In the genomic region with DNA sequence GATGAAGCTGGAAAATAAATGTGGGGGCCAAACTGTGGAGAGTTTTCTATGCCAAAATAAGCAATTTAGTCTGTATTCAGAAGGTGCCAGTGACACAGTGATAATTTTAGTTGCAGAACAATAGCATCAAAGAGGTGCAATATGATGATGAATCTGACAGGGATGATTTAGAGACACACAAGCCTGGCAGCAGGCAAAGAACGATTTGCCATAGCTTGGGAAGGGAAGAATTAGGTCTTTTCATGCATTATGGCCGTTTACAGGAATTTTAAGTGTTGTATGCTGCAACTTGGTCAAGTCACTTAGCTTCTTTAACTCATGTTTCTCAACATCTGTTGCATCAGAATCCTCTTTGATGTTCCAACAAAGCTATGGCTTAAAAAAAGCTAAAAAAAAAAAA, we compare ENCODE assay signal across 19 cellular contexts.
DNase-seq lines count a peak whose midpoint lies in the region; ATAC-seq and TF ChIP-seq lines count a peak whose summit lies in the region.
"Had no signal": no experiment of that assay in that cellular context is flagged by ENCODE, and none has a peak within 500 bp of the region (broad histone marks: within the 10 kb centered on the region; RNA-seq: fewer than 3 reads in every experiment).

No MANE protein-coding gene starts in this region.

- DNase-seq in GM03348 (ENCODE audit: low spot score) (peak; percentile 11), NCI-H446 treated with DMSO at 0.1 percent for 48 hours (lab: John Stamatoyannopoulos, UW) (peak; percentile 32), cardiac fibroblast (ENCODE audit: low read depth in 2 of 2) (peak; percentile 62 to 70), NCI-H524 (lab: John Stamatoyannopoulos, UW) (no peak)
- DNase-seq: activated CD4-positive, alpha-beta T cell treated with anti-CD3 and anti-CD28 coated beads for 36 hours; activated T-cell treated with anti-CD3 and anti-CD28 coated beads for 4 hours; central memory CD4-positive, alpha-beta T cell; heart right ventricle; NCI-H187 treated with DMSO at 0.1 percent for 48 hours; NCI-H526 treated with DMSO at 0.1 percent for 48 hours; ovary; stimulated activated naive CD4-positive, alpha-beta T cell treated with Interleukin-2 at 50 U/mL for 16 hours had no signal

- H3K4me3 Mint-ChIP-seq in nephron, result no peak overlapping the region
- H3K4me3 Mint-ChIP-seq: activated CD4-positive, alpha-beta T cell treated with anti-CD3 and anti-CD28 coated beads for 36 hours; activated naive CD4-positive, alpha-beta T cell treated with anti-CD3 and anti-CD28 coated beads, Interleukin-2, amount 50 U/mL, for 24 hours; T-helper 2 cell treated with Interferon-gamma antibody and Interleukin-4, amounts not matched to agents 5 μg/mL and 100 μg/mL, for 36 hours had no signal

- TF ChIP-seq CTCF in cardiac fibroblast (IDR thresholded peaks at IDR 0.05; ENCODE audit: low read depth, low read length) (no peak), nephron (IDR thresholded peaks at IDR 0.05; ENCODE audit: unreplicated experiment in 3 of 3) (no peak)

- H3K9me3 Mint-ChIP-seq in nephron, result peaks cover 3% of the 10 kb centered on the region
- H3K9me3 Mint-ChIP-seq: activated naive CD4-positive, alpha-beta T cell treated with anti-CD3 and anti-CD28 coated beads, Interleukin-2, amount 50 U/mL, for 24 hours; T-helper 2 cell treated with Interferon-gamma antibody and Interleukin-4, amounts not matched to agents 5 μg/mL and 100 μg/mL, for 36 hours had no signal

- H3K4me3 ChIP-seq in cardiac fibroblast (replicated peaks in 1 of 2; ENCODE audit: low read depth in 2 of 2, low read length in 2 of 2), result no peak overlapping the region
- H3K4me3 ChIP-seq: BLaER1 treated with 17β-estradiol and CSF1 and Interleukin-3, amounts not matched to agents 10 nM and 100 nM; heart right ventricle; ovary; smooth muscle cell had no signal

- peaks cover 5% of the 10 kb centered on the region for H3K36me3 Mint-ChIP-seq in nephron (ENCODE audit: low read depth)
- H3K36me3 Mint-ChIP-seq: activated naive CD4-positive, alpha-beta T cell treated with anti-CD3 and anti-CD28 coated beads, Interleukin-2, amount 50 U/mL, for 24 hours had no signal

- H3K27ac Mint-ChIP-seq in nephron, result peak overlapping the region; percentile 60 to 79 (median 74)
- H3K27ac Mint-ChIP-seq: activated CD4-positive, alpha-beta T cell treated with anti-CD3 and anti-CD28 coated beads for 36 hours; activated naive CD4-positive, alpha-beta T cell treated with anti-CD3 and anti-CD28 coated beads, Interleukin-2, amount 50 U/mL, for 24 hours; T-helper 2 cell treated with Interferon-gamma antibody and Interleukin-4, amounts not matched to agents 5 μg/mL and 100 μg/mL, for 36 hours had no signal

- ATAC-seq in HG03108 (IDR thresholded peaks at IDR 0.05; ENCODE audit: unreplicated experiment), result no peak
- no peak for ATAC-seq in HG03432 (IDR thresholded peaks at IDR 0.05; ENCODE audit: unreplicated experiment)
- ATAC-seq: activated CD4-positive, alpha-beta T cell treated with anti-CD3 and anti-CD28 coated beads for 36 hours; heart right ventricle had no signal

- no peaks in the 10 kb centered on the region for H3K27me3 Mint-ChIP-seq in nephron (ENCODE audit: low read depth)
- H3K27me3 Mint-ChIP-seq: activated CD4-positive, alpha-beta T cell treated with anti-CD3 and anti-CD28 coated beads for 36 hours; activated naive CD4-positive, alpha-beta T cell treated with anti-CD3 and anti-CD28 coated beads, Interleukin-2, amount 50 U/mL, for 24 hours had no signal

- H3K4me1 Mint-ChIP-seq in nephron, result peaks cover 24% of the 10 kb centered on the region

Comparison
In these comparisons a context has a peak if more than half of its experiments do, and no peak if none do; other contexts are left out.
1. DNase-seq: peak in GM03348 (single experiment), NCI-H446 treated with DMSO at 0.1 percent for 48 hours (single experiment) and cardiac fibroblast (2 of 2); none in NCI-H524 (0 of 2).